8 cellular contexts compared by ENCODE assay signal in genomic region chr2:61658841-61659780, GRCh38.
DNase-seq lines count a peak whose midpoint lies in the region; ATAC-seq and TF ChIP-seq lines count a peak whose summit lies in the region.

No MANE protein-coding gene starts in this region.

- no peak overlapping the region for H3K27ac Mint-ChIP-seq in neural progenitor cell

- H3K9ac ChIP-seq in PC-3 (ENCODE audit: low read length) (no peak overlapping the region), neural progenitor cell (no peak overlapping the region)

- peak; percentile 58 for TF ChIP-seq CTCF in C4-2B (conservative IDR thresholded peaks at IDR 0.05)
- TF ChIP-seq CTCF in PC-3 (conservative IDR thresholded peaks at IDR 0.05; ENCODE audit: low read depth, low read length), result peak; percentile 88
- TF ChIP-seq CTCF in esophagus squamous epithelium (IDR thresholded peaks at IDR 0.05), result peak in 5 of 6 experiments; percentile 18 to 50 (median 36)
- TF ChIP-seq CTCF in neural progenitor cell (IDR thresholded peaks at IDR 0.05), result peak; percentile 65
- TF ChIP-seq CTCF in suprapubic skin (IDR thresholded peaks at IDR 0.05), result no peak

- H3K27me3 ChIP-seq in PC-3 (ENCODE audit: low read length) (no peaks in the 10 kb centered on the region), esophagus squamous epithelium (no peaks in the 10 kb centered on the region), neural progenitor cell (no peaks in the 10 kb centered on the region), suprapubic skin (no peaks in the 10 kb centered on the region)

- H3K36me3 Mint-ChIP-seq in neural progenitor cell, result no peaks in the 10 kb centered on the region

- H3K4me2 ChIP-seq in PC-3 (ENCODE audit: low read length) (peak overlapping the region; percentile 76), neural progenitor cell (no peak overlapping the region)

- H3K4me3 ChIP-seq in PC-3 (ENCODE audit: low read length), result peak overlapping the region; percentile 56
- H3K4me3 ChIP-seq in esophagus squamous epithelium, result no peak overlapping the region
- no peak overlapping the region for H3K4me3 ChIP-seq in neural progenitor cell
- H3K4me3 ChIP-seq in suprapubic skin, result no peak overlapping the region

- intact Hi-C loops in PC-3 (cut with micrococcal nuclease) (loop anchor here (1.0 kb wide), 1 partner anchor 134 kb away; no protein-coding TSS in a partner anchor), esophagus squamous epithelium (cut with DNase I) (no loop called here)

- TF ChIP-seq POLR2A in esophagus squamous epithelium (IDR thresholded peaks at IDR 0.05), result no peak
- no peak for TF ChIP-seq POLR2A in suprapubic skin (IDR thresholded peaks at IDR 0.05)

- ATAC-seq in GM18867 (IDR thresholded peaks at IDR 0.05; ENCODE audit: unreplicated experiment) (peak; percentile 75), PC-3 (peak; percentile 90), HG02623 (IDR thresholded peaks at IDR 0.05; ENCODE audit: unreplicated experiment) (no peak)

- TF ChIP-seq EP300 in suprapubic skin (IDR thresholded peaks at IDR 0.05), result no peak

- 45 to 50% methylated on average over 3 of the region's 3 CpGs for WGBS in esophagus squamous epithelium, 2 donors
- 60% methylated on average over 3 of the region's 3 CpGs for WGBS in suprapubic skin

- CTCF ChIA-PET in PC-3 (lab: Charles Lee), result interaction anchor here (0.6 kb wide), 1 partner anchor 212 kb away, joined by 3 read pairs; no protein-coding TSS in a partner anchor

- H2AFZ ChIP-seq in PC-3 (ENCODE audit: low read length), result peak overlapping the region; percentile 85
- peak overlapping the region; percentile 53 for H2AFZ ChIP-seq in neural progenitor cell (replicated peaks)

- H3K9me3 Mint-ChIP-seq in neural progenitor cell, result no peaks in the 10 kb centered on the region

- no peaks in the 10 kb centered on the region for H3K27me3 Mint-ChIP-seq in neural progenitor cell (ENCODE audit: insufficient read depth, low read depth)

- H3K36me3 ChIP-seq in PC-3 (ENCODE audit: low read depth, low read length) (no peaks in the 10 kb centered on the region), esophagus squamous epithelium (no peaks in the 10 kb centered on the region), neural progenitor cell (no peaks in the 10 kb centered on the region), suprapubic skin (no peaks in the 10 kb centered on the region)

- peak; percentile 67 for DNase-seq in PC-3
- no peak for DNase-seq in esophagus squamous epithelium (lab: John Stamatoyannopoulos, UW)
- peak; percentile 80 for DNase-seq in neural progenitor cell (ENCODE audit: low spot score)
- no peak for DNase-seq in middle frontal gyrus (ENCODE audit: extremely low spot score, low spot score)
- DNase-seq in suprapubic skin (ENCODE audit: low spot score in 2 of 2), result no peak

- H3K9me3 ChIP-seq in PC-3 (ENCODE audit: low read length) (no peaks in the 10 kb centered on the region), esophagus squamous epithelium (no peaks in the 10 kb centered on the region), neural progenitor cell (ENCODE audit: low read depth) (no peaks in the 10 kb centered on the region), suprapubic skin (no peaks in the 10 kb centered on the region)

- H3K79me2 ChIP-seq in PC-3 (ENCODE audit: low read length) (no peaks in the 10 kb centered on the region), neural progenitor cell (ENCODE audit: low read depth) (no peaks in the 10 kb centered on the region)

- H3F3A ChIP-seq in PC-3 (ENCODE audit: low read length, unreplicated experiment) (no peaks in the 10 kb centered on the region), neural progenitor cell (ENCODE audit: low read depth) (peaks cover 6% of the 10 kb centered on the region)

- no peak overlapping the region for H3K4me3 Mint-ChIP-seq in neural progenitor cell

- H3K4me1 ChIP-seq in PC-3 (ENCODE audit: insufficient read depth, low read length) (peaks cover 9% of the 10 kb centered on the region), esophagus squamous epithelium (no peaks in the 10 kb centered on the region), neural progenitor cell (no peaks in the 10 kb centered on the region), suprapubic skin (peaks cover 10% of the 10 kb centered on the region)

- BruUV-seq in PC-3 (replicated peaks; lab: Mats Ljungman, UMichigan), result no TSS peak

- H3K9me2 ChIP-seq in PC-3 (replicated peaks; ENCODE audit: low read length), result 0 out of 2 replicates have a peak, but pooled peaks cover 2% of the 10 kb centered on the region

- POLR2A ChIA-PET in PC-3 (lab: Charles Lee; ENCODE audit: unreplicated experiment), result no interaction called here

- H3K27ac ChIP-seq in C4-2B (no peak overlapping the region), PC-3 (ENCODE audit: low read length) (no peak overlapping the region), esophagus squamous epithelium (no peak overlapping the region), neural progenitor cell (no peak overlapping the region), suprapubic skin (no peak overlapping the region)

- no peaks in the 10 kb centered on the region for H4K20me1 ChIP-seq in PC-3 (ENCODE audit: low read length)
- no peaks in the 10 kb centered on the region for H4K20me1 ChIP-seq in neural progenitor cell (ENCODE audit: low read depth)

- peaks cover 2% of the 10 kb centered on the region for H3K4me1 Mint-ChIP-seq in neural progenitor cell

Comparison
In these comparisons a context has a peak if more than half of its experiments do, and no peak if none do; other contexts are left out.
1. CTCF ChIP-seq: peak in C4-2B (single experiment), PC-3 (single experiment), esophagus squamous epithelium (5 of 6) and neural progenitor cell (single experiment); none in suprapubic skin (0 of 2).
2. DNase-seq: peak in PC-3 (single experiment) and neural progenitor cell (single experiment); none in esophagus squamous epithelium (single experiment), middle frontal gyrus (single experiment) and suprapubic skin (0 of 2).